Comparison of ENCODE assay signal across 1 cellular context in genomic region chr6:168022488-168023321, GRCh38.
TF ChIP-seq lines count a peak whose summit lies in the region.

No MANE protein-coding gene starts in this region.

TF ChIP-seq in GM23338, 12 proteins besides CTCF, POLR2A, EP300 and RAD21 (continued from another document):
- TF ChIP-seq, protein P1, sequence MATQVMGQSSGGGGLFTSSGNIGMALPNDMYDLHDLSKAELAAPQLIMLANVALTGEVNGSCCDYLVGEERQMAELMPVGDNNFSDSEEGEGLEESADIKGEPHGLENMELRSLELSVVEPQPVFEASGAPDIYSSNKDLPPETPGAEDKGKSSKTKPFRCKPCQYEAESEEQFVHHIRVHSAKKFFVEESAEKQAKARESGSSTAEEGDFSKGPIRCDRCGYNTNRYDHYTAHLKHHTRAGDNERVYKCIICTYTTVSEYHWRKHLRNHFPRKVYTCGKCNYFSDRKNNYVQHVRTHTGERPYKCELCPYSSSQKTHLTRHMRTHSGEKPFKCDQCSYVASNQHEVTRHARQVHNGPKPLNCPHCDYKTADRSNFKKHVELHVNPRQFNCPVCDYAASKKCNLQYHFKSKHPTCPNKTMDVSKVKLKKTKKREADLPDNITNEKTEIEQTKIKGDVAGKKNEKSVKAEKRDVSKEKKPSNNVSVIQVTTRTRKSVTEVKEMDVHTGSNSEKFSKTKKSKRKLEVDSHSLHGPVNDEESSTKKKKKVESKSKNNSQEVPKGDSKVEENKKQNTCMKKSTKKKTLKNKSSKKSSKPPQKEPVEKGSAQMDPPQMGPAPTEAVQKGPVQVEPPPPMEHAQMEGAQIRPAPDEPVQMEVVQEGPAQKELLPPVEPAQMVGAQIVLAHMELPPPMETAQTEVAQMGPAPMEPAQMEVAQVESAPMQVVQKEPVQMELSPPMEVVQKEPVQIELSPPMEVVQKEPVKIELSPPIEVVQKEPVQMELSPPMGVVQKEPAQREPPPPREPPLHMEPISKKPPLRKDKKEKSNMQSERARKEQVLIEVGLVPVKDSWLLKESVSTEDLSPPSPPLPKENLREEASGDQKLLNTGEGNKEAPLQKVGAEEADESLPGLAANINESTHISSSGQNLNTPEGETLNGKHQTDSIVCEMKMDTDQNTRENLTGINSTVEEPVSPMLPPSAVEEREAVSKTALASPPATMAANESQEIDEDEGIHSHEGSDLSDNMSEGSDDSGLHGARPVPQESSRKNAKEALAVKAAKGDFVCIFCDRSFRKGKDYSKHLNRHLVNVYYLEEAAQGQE (IDR thresholded peaks at IDR 0.05; ENCODE audit: unreplicated experiment) = no peak
